ENCODE assay signal across 1 cellular context in the genomic region with DNA sequence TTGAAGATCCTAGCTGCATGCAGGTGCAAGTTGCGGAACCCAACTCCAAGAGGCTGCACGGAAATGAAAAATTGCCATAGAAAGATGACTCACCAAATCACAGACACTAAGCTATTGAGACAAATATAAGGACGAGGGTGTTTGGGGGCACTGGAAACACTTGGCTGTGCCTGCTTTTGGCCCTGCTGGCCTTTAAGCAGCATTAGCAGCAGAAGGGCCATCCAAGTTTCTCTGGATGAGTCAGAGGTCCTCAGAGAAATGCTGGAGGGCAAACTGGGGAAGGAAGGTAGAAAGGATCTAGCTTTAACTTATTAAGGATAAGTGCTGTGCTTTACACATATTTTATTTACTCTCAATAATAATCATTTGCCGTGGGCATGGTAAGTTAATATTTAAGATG.
TF ChIP-seq lines count a peak whose summit lies in the region.

No MANE protein-coding gene starts in this region.

TF ChIP-seq in H1, 55 proteins besides CTCF, POLR2A, EP300 and RAD21:
- TF ChIP-seq HDAC6 (IDR thresholded peaks at IDR 0.05; ENCODE audit: low read depth, low read length) (no peak), RNF2 (IDR thresholded peaks at IDR 0.05; ENCODE audit: borderline replicate concordance, low read depth, low read length, missing control alignments, poor library complexity, severe bottlenecking) (no peak), POU5F1 (IDR thresholded peaks at IDR 0.05; ENCODE audit: low read depth, low read length) (no peak), GTF2F1 (IDR thresholded peaks at IDR 0.05; ENCODE audit: borderline replicate concordance, low read depth, low read length) (no peak), JUND (IDR thresholded peaks at IDR 0.05; ENCODE audit: low read length) (no peak), ZNF274 (IDR thresholded peaks at IDR 0.05; ENCODE audit: borderline replicate concordance, extremely low read depth, low read length) (no peak), SAP30 (IDR thresholded peaks at IDR 0.05; ENCODE audit: insufficient read depth, insufficient replicate concordance, low read length) (no peak), KDM4A (IDR thresholded peaks at IDR 0.05; ENCODE audit: low read depth, low read length, severe bottlenecking) (no peak), CTBP2 (IDR thresholded peaks at IDR 0.05; ENCODE audit: borderline replicate concordance, insufficient read depth, insufficient read length, low read length) (no peak), SRF (IDR thresholded peaks at IDR 0.05; ENCODE audit: low read depth, low read length) (no peak), TCF12 (IDR thresholded peaks at IDR 0.05; ENCODE audit: low read depth, low read length) (no peak)
- TF ChIP-seq, protein P1, sequence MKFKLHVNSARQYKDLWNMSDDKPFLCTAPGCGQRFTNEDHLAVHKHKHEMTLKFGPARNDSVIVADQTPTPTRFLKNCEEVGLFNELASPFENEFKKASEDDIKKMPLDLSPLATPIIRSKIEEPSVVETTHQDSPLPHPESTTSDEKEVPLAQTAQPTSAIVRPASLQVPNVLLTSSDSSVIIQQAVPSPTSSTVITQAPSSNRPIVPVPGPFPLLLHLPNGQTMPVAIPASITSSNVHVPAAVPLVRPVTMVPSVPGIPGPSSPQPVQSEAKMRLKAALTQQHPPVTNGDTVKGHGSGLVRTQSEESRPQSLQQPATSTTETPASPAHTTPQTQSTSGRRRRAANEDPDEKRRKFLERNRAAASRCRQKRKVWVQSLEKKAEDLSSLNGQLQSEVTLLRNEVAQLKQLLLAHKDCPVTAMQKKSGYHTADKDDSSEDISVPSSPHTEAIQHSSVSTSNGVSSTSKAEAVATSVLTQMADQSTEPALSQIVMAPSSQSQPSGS (IDR thresholded peaks at IDR 0.05; ENCODE audit: low read length) = no peak
- TF ChIP-seq, protein P2, sequence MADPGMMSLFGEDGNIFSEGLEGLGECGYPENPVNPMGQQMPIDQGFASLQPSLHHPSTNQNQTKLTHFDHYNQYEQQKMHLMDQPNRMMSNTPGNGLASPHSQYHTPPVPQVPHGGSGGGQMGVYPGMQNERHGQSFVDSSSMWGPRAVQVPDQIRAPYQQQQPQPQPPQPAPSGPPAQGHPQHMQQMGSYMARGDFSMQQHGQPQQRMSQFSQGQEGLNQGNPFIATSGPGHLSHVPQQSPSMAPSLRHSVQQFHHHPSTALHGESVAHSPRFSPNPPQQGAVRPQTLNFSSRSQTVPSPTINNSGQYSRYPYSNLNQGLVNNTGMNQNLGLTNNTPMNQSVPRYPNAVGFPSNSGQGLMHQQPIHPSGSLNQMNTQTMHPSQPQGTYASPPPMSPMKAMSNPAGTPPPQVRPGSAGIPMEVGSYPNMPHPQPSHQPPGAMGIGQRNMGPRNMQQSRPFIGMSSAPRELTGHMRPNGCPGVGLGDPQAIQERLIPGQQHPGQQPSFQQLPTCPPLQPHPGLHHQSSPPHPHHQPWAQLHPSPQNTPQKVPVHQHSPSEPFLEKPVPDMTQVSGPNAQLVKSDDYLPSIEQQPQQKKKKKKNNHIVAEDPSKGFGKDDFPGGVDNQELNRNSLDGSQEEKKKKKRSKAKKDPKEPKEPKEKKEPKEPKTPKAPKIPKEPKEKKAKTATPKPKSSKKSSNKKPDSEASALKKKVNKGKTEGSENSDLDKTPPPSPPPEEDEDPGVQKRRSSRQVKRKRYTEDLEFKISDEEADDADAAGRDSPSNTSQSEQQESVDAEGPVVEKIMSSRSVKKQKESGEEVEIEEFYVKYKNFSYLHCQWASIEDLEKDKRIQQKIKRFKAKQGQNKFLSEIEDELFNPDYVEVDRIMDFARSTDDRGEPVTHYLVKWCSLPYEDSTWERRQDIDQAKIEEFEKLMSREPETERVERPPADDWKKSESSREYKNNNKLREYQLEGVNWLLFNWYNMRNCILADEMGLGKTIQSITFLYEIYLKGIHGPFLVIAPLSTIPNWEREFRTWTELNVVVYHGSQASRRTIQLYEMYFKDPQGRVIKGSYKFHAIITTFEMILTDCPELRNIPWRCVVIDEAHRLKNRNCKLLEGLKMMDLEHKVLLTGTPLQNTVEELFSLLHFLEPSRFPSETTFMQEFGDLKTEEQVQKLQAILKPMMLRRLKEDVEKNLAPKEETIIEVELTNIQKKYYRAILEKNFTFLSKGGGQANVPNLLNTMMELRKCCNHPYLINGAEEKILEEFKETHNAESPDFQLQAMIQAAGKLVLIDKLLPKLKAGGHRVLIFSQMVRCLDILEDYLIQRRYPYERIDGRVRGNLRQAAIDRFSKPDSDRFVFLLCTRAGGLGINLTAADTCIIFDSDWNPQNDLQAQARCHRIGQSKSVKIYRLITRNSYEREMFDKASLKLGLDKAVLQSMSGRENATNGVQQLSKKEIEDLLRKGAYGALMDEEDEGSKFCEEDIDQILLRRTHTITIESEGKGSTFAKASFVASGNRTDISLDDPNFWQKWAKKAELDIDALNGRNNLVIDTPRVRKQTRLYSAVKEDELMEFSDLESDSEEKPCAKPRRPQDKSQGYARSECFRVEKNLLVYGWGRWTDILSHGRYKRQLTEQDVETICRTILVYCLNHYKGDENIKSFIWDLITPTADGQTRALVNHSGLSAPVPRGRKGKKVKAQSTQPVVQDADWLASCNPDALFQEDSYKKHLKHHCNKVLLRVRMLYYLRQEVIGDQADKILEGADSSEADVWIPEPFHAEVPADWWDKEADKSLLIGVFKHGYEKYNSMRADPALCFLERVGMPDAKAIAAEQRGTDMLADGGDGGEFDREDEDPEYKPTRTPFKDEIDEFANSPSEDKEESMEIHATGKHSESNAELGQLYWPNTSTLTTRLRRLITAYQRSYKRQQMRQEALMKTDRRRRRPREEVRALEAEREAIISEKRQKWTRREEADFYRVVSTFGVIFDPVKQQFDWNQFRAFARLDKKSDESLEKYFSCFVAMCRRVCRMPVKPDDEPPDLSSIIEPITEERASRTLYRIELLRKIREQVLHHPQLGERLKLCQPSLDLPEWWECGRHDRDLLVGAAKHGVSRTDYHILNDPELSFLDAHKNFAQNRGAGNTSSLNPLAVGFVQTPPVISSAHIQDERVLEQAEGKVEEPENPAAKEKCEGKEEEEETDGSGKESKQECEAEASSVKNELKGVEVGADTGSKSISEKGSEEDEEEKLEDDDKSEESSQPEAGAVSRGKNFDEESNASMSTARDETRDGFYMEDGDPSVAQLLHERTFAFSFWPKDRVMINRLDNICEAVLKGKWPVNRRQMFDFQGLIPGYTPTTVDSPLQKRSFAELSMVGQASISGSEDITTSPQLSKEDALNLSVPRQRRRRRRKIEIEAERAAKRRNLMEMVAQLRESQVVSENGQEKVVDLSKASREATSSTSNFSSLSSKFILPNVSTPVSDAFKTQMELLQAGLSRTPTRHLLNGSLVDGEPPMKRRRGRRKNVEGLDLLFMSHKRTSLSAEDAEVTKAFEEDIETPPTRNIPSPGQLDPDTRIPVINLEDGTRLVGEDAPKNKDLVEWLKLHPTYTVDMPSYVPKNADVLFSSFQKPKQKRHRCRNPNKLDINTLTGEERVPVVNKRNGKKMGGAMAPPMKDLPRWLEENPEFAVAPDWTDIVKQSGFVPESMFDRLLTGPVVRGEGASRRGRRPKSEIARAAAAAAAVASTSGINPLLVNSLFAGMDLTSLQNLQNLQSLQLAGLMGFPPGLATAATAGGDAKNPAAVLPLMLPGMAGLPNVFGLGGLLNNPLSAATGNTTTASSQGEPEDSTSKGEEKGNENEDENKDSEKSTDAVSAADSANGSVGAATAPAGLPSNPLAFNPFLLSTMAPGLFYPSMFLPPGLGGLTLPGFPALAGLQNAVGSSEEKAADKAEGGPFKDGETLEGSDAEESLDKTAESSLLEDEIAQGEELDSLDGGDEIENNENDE (IDR thresholded peaks at IDR 0.05; ENCODE audit: insufficient replicate concordance, low read length) = no peak
